ENCODE assay signal across 13 cellular contexts in genomic region chr12:203074-203461, GRCh38. TPM values are rescaled to one million over a fixed set of nuclear protein-coding genes. Genes with fewer than 3 reads are reported as not detected.
DNase-seq lines count a peak whose midpoint lies in the region; ATAC-seq, FAIRE-seq and TF ChIP-seq lines count a peak whose summit lies in the region.
"Had no signal": no experiment of that assay in that cellular context is flagged by ENCODE, and none has a peak within 500 bp of the region (broad histone marks: within the 10 kb centered on the region; RNA-seq: fewer than 3 reads in every experiment).

No MANE protein-coding gene starts in this region.

- BruUV-seq in Caco-2 (replicated peaks; lab: Mats Ljungman, UMichigan) = no TSS peak

- peaks cover 10% of the 10 kb centered on the region; the same call in 1 of the 2 replicates for H3K4me1 ChIP-seq in Caco-2
- H3K4me1 ChIP-seq in astrocyte (ENCODE audit: insufficient read depth, low read length) = peaks cover 9% of the 10 kb centered on the region
- H3K4me1 ChIP-seq in iPS-20b (ENCODE audit: insufficient read depth, low read length) = peaks cover 7% of the 10 kb centered on the region; the same call in 1 of the 2 replicates
- H3K4me1 ChIP-seq in skeletal muscle tissue (ENCODE audit: control insufficient read depth in 3 of 3, insufficient read depth in 3 of 3, low read length in 3 of 3) = peaks cover 31 to 39% (median 31%) of the 10 kb centered on the region in 3 donors

- H3K27ac ChIP-seq in astrocyte (ENCODE audit: low read depth, low read length) (no peak overlapping the region), iPS-20b (ENCODE audit: low read length) (no peak overlapping the region), skeletal muscle tissue (ENCODE audit: low read depth, low read length) (no peak overlapping the region)

- TF ChIP-seq CTCF in Caco-2 (IDR thresholded peaks at IDR 0.05; ENCODE audit: insufficient read depth in 1 of 2, low read depth in 1 of 2, low read length in 1 of 2, severe bottlenecking in 1 of 2, unreplicated experiment in 1 of 2) (no peak), astrocyte (IDR thresholded peaks at IDR 0.05; ENCODE audit: insufficient read depth, low read depth, low read length) (no peak), natural killer cell (IDR thresholded peaks at IDR 0.05) (no peak)

- H3K4me3 Mint-ChIP-seq in Caco-2 (ENCODE audit: unreplicated experiment) (peak overlapping the region; percentile 64), astrocyte (ENCODE audit: unreplicated experiment) (no peak overlapping the region), natural killer cell (no peak overlapping the region)
- no peak overlapping the region for H3K4me3 Mint-ChIP-seq in effector memory CD8-positive, alpha-beta T cell

- H3K4me2 ChIP-seq in astrocyte (ENCODE audit: low read length) = peak overlapping the region; percentile 85

- intact Hi-C loops in Caco-2 (cut with micrococcal nuclease; ENCODE audit: unreplicated experiment) = loop anchor here (5.0 kb wide), 1 partner anchor 119 kb away; no protein-coding TSS in a partner anchor
- intact Hi-C loops in natural killer cell (cut with micrococcal nuclease) = no loop called here

- H3K9me3 Mint-ChIP-seq in Caco-2 (ENCODE audit: unreplicated experiment) (no peaks in the 10 kb centered on the region), astrocyte (ENCODE audit: unreplicated experiment) (peaks cover 2% of the 10 kb centered on the region), natural killer cell (no peaks in the 10 kb centered on the region)
- no peaks in the 10 kb centered on the region for H3K9me3 Mint-ChIP-seq in effector memory CD8-positive, alpha-beta T cell

- H3K27me3 ChIP-seq in Caco-2 (replicated peaks; ENCODE audit: control insufficient read depth, insufficient read depth, low read length) = no peaks in the 10 kb centered on the region
- peaks cover 32% of the 10 kb centered on the region for H3K27me3 ChIP-seq in astrocyte (ENCODE audit: insufficient read depth, low read length)
- H3K27me3 ChIP-seq in iPS-20b (ENCODE audit: insufficient read depth, low read length) = peaks cover 81% of the 10 kb centered on the region
- peaks cover 0 to 14% (median 9%) of the 10 kb centered on the region in 3 donors for H3K27me3 ChIP-seq in skeletal muscle tissue (ENCODE audit: control insufficient read depth in 3 of 3, insufficient read depth in 3 of 3, low read length in 3 of 3)
- H3K27me3 ChIP-seq: BE2C had no signal

- H3K36me3 Mint-ChIP-seq in Caco-2 (ENCODE audit: insufficient read depth, unreplicated experiment) (no peaks in the 10 kb centered on the region), astrocyte (ENCODE audit: low read depth, unreplicated experiment) (peaks cover 4% of the 10 kb centered on the region), natural killer cell (no peaks in the 10 kb centered on the region)
- no peaks in the 10 kb centered on the region for H3K36me3 Mint-ChIP-seq in effector memory CD8-positive, alpha-beta T cell (ENCODE audit: insufficient read depth)

- H3K36me3 ChIP-seq in Caco-2 (ENCODE audit: control insufficient read depth, insufficient read depth, low read length) = no peaks in the 10 kb centered on the region
- no peaks in the 10 kb centered on the region for H3K36me3 ChIP-seq in astrocyte (ENCODE audit: insufficient read depth, low read length)
- no peaks in the 10 kb centered on the region for H3K36me3 ChIP-seq in iPS-20b (ENCODE audit: insufficient read depth, low read depth, low read length)
- no peaks in the 10 kb centered on the region for H3K36me3 ChIP-seq in skeletal muscle tissue (ENCODE audit: control insufficient read depth in 3 of 3, insufficient read depth in 3 of 3, low read length in 3 of 3)
- H3K36me3 ChIP-seq: BE2C had no signal

- H2AFZ ChIP-seq in astrocyte (ENCODE audit: low read depth, low read length) = peak overlapping the region; percentile 83

- no peaks in the 10 kb centered on the region for H4K20me1 ChIP-seq in astrocyte (ENCODE audit: insufficient read depth, low read length)

- FAIRE-seq in astrocyte (lab: Jason Lieb, UNC) = no peak

- POLR2A ChIA-PET in Caco-2 (lab: Charles Lee) = no interaction called here

- peaks cover 17% of the 10 kb centered on the region for H3K27me3 Mint-ChIP-seq in Caco-2 (ENCODE audit: insufficient read depth, unreplicated experiment)
- H3K27me3 Mint-ChIP-seq in astrocyte (ENCODE audit: low read depth, unreplicated experiment) = peaks cover 43% of the 10 kb centered on the region
- peaks cover 48 to 71% of the 10 kb centered on the region in 2 donors for H3K27me3 Mint-ChIP-seq in natural killer cell (ENCODE audit: low read depth in 2 of 2)
- peaks cover 54 to 79% of the 10 kb centered on the region in 2 donors for H3K27me3 Mint-ChIP-seq in effector memory CD8-positive, alpha-beta T cell

- DNase-seq in Caco-2 = no peak
- DNase-seq in astrocyte (ENCODE audit: low read depth) = no peak
- DNase-seq in NCI-H1436 treated with DMSO at 0.1 percent for 48 hours (lab: John Stamatoyannopoulos, UW) = no peak
- no peak for DNase-seq in natural killer cell
- DNase-seq in DMS53 treated with DMSO at 0.1 percent for 48 hours (lab: John Stamatoyannopoulos, UW; ENCODE audit: unreplicated experiment) = no peak
- no peak for DNase-seq in effector memory CD8-positive, alpha-beta T cell
- DNase-seq: activated CD8-positive, alpha-beta memory T cell treated with anti-CD3 and anti-CD28 coated beads, Interleukin-2, amount 50 U/mL, for 4 hours; NCI-H1694; SHP77 had no signal

- H3K9ac ChIP-seq in astrocyte (ENCODE audit: low read length) (peak overlapping the region; percentile 41), iPS-20b (ENCODE audit: low read depth, low read length) (no peak overlapping the region), skeletal muscle tissue (ENCODE audit: low read depth in 1 of 3, low read length in 3 of 3) (peak overlapping the region in 1 of 3 donors; percentile 64)

- ATAC-seq in natural killer cell = no peak
- ATAC-seq in effector memory CD8-positive, alpha-beta T cell (replicated peaks) = no peak

- H3K4me1 Mint-ChIP-seq in Caco-2 (ENCODE audit: low read depth, unreplicated experiment) (no peaks in the 10 kb centered on the region), astrocyte (ENCODE audit: low read depth, unreplicated experiment) (peaks cover 9% of the 10 kb centered on the region), natural killer cell (peaks cover 0 to 10% of the 10 kb centered on the region in 2 donors)
- no peaks in the 10 kb centered on the region for H3K4me1 Mint-ChIP-seq in effector memory CD8-positive, alpha-beta T cell (ENCODE audit: low read depth in 2 of 2)

- H3K4me3 ChIP-seq in Caco-2 (ENCODE audit: low read depth, low read length) (peak overlapping the region; percentile 36), astrocyte (ENCODE audit: insufficient read depth, low read depth, low read length) (peak overlapping the region; percentile 53), iPS-20b (ENCODE audit: low read length) (peak overlapping the region; percentile 71; the same call in 1 of the 2 replicates), skeletal muscle tissue (ENCODE audit: low read length in 3 of 3) (peak overlapping the region in 2 of 3 donors; percentile 41 to 51)

- H3K9me3 ChIP-seq in Caco-2 (no peaks in the 10 kb centered on the region), astrocyte (ENCODE audit: insufficient read depth, low read depth, low read length) (peaks cover 3% of the 10 kb centered on the region), iPS-20b (ENCODE audit: insufficient read depth, low read depth, low read length) (no peaks in the 10 kb centered on the region), skeletal muscle tissue (ENCODE audit: control insufficient read depth in 3 of 3, low read length in 3 of 3) (no peaks in the 10 kb centered on the region)
- H3K9me3 ChIP-seq: BE2C had no signal

- no peaks in the 10 kb centered on the region for H3K79me2 ChIP-seq in astrocyte (ENCODE audit: insufficient read depth, low read length)

- CTCF ChIA-PET in Caco-2 (lab: Charles Lee) = no interaction called here

- H3K27ac Mint-ChIP-seq in Caco-2 (ENCODE audit: unreplicated experiment) = no peak overlapping the region
- no peak overlapping the region for H3K27ac Mint-ChIP-seq in astrocyte (ENCODE audit: unreplicated experiment)
- H3K27ac Mint-ChIP-seq in natural killer cell = no peak overlapping the region
- no peak overlapping the region for H3K27ac Mint-ChIP-seq in effector memory CD8-positive, alpha-beta T cell

RNA-seq across cellular contexts. Expression of gene SLC6A12, which starts 10.9 kb away (rescaled TPM):
- total RNA-seq in Caco-2 (2022) = 1.5 and 2.1 TPM in 2 replicates
- total RNA-seq in astrocyte = 2.6 and 3.0 TPM in 2 replicates
- not detected for total RNA-seq in skeletal muscle tissue
- total RNA-seq in natural killer cell = under 1 TPM in 2 of 3 donors, not detected in 1; 0.54 to 0.70 TPM

RNA-seq across cellular contexts. Expression of gene SLC6A13, which starts 59.6 kb away (rescaled TPM):
- total RNA-seq in Caco-2 (2022) (1.0 and 1.3 TPM in 2 replicates), astrocyte (2.4 and 2.6 TPM in 2 replicates), skeletal muscle tissue (2.6 TPM), natural killer cell (1 to 10 TPM in 1 of 3 donors, under 1 TPM in 1, not detected in 1; 0.79 to 2.2 TPM)
- total RNA-seq: Daoy had no signal
